ENCODE assay signal across 13 cellular contexts in genomic region chr17:80871341-80871740, GRCh38.
A peak's percentile ranks its signal among the peaks of the same experiment; 100 is the strongest.
DNase-seq lines count a peak whose midpoint lies in the region; ATAC-seq and TF ChIP-seq lines count a peak whose summit lies in the region.
"Had no signal": no experiment of that assay in that cellular context is flagged by ENCODE, and none has a peak within 500 bp of the region (broad histone marks: within the 10 kb centered on the region; RNA-seq: fewer than 3 reads in every experiment).

No MANE protein-coding gene starts in this region.

- CTCF ChIA-PET in activated CD4-positive, alpha-beta memory T cell treated with anti-CD3 and anti-CD28 coated beads, Interleukin-2, amount 10 ng/mL, durations not matched to agents 7 days and 5 days (lab: Charles Lee), result no interaction called here

- POLR2A ChIA-PET in activated CD4-positive, alpha-beta memory T cell treated with anti-CD3 and anti-CD28 coated beads, Interleukin-2, amount 10 ng/mL, durations not matched to agents 7 days and 5 days (lab: Charles Lee), result interaction anchor here (1.1 to 2.1 kb wide), 4 partner anchors 15 to 90 kb away, joined by 3 to 11 read pairs (median 4); no protein-coding TSS in a partner anchor

- H3K4me1 Mint-ChIP-seq in CD14-positive monocyte, result peaks cover 57% of the 10 kb centered on the region
- peaks cover 83% of the 10 kb centered on the region for H3K4me1 Mint-ChIP-seq in activated CD4-positive, alpha-beta memory T cell treated with anti-CD3 and anti-CD28 coated beads, Interleukin-2, amount 10 ng/mL, durations not matched to agents 7 days and 5 days

- H3K36me3 ChIP-seq in mesenchymal stem cell (ENCODE audit: control insufficient read depth in 1 of 2, insufficient read depth in 2 of 2, low read depth in 1 of 2, low read length in 2 of 2), result peaks cover 16 to 23% of the 10 kb centered on the region in 2 experiments
- H3K36me3 ChIP-seq: uterus had no signal

- H4K8ac ChIP-seq in mesenchymal stem cell (ENCODE audit: low read length), result peak overlapping the region; percentile 7

- peak overlapping the region; percentile 68 to 85 for H3K4me3 Mint-ChIP-seq in CD14-positive monocyte
- peak overlapping the region; percentile 27 for H3K4me3 Mint-ChIP-seq in activated CD4-positive, alpha-beta memory T cell treated with anti-CD3 and anti-CD28 coated beads, Interleukin-2, amount 10 ng/mL, durations not matched to agents 7 days and 5 days

- H3K4me1 ChIP-seq in mesenchymal stem cell (ENCODE audit: control insufficient read depth, insufficient read depth, low read depth, low read length), result peaks cover 11% of the 10 kb centered on the region
- H3K4me1 ChIP-seq: uterus had no signal

- no peak overlapping the region for H2AFZ ChIP-seq in mesenchymal stem cell (ENCODE audit: low read depth, low read length)

- peak overlapping the region in 4 of 7 donors; percentile 13 to 86 (median 78) for H3K27ac Mint-ChIP-seq in CD14-positive monocyte
- H3K27ac Mint-ChIP-seq in activated CD4-positive, alpha-beta memory T cell treated with anti-CD3 and anti-CD28 coated beads, Interleukin-2, amount 10 ng/mL, durations not matched to agents 7 days and 5 days, result peak overlapping the region; percentile 83

- no peak overlapping the region for H2BK12ac ChIP-seq in mesenchymal stem cell (ENCODE audit: low read length in 2 of 2)

- H3K27ac ChIP-seq in mesenchymal stem cell (ENCODE audit: low read length, poor library complexity, severe bottlenecking), result no peak overlapping the region
- H3K27ac ChIP-seq: SK-N-MC, uterus had no signal

- no peak overlapping the region for H3K18ac ChIP-seq in mesenchymal stem cell (ENCODE audit: low read depth in 1 of 2, low read length in 2 of 2)

- H3K27me3 Mint-ChIP-seq in CD14-positive monocyte (ENCODE audit: low read depth in 3 of 3), result peaks cover 2 to 15% (median 3%) of the 10 kb centered on the region in 3 donors
- no peaks in the 10 kb centered on the region for H3K27me3 Mint-ChIP-seq in activated CD4-positive, alpha-beta memory T cell treated with anti-CD3 and anti-CD28 coated beads, Interleukin-2, amount 10 ng/mL, durations not matched to agents 7 days and 5 days

- no peak for TF ChIP-seq CTCF in CD14-positive monocyte (IDR thresholded peaks at IDR 0.05)

- ATAC-seq in HG03460 (IDR thresholded peaks at IDR 0.05; ENCODE audit: unreplicated experiment) (no peak), HG03196 (IDR thresholded peaks at IDR 0.05; ENCODE audit: unreplicated experiment) (no peak), GM18858 (IDR thresholded peaks at IDR 0.05; ENCODE audit: unreplicated experiment) (no peak)
- ATAC-seq: K562 had no signal

- H3K4me3 ChIP-seq in Jurkat, Clone E6-1 (ENCODE audit: low read length), result peak overlapping the region; percentile 42
- H3K4me3 ChIP-seq in mesenchymal stem cell (ENCODE audit: insufficient read depth in 1 of 2, low read depth in 1 of 2, low read length in 2 of 2), result no peak overlapping the region
- H3K4me3 ChIP-seq: K562, SK-N-MC, uterus had no signal

- H3K9me3 Mint-ChIP-seq in CD14-positive monocyte, result no peaks in the 10 kb centered on the region
- no peaks in the 10 kb centered on the region for H3K9me3 Mint-ChIP-seq in activated CD4-positive, alpha-beta memory T cell treated with anti-CD3 and anti-CD28 coated beads, Interleukin-2, amount 10 ng/mL, durations not matched to agents 7 days and 5 days

- DNase-seq in CD14-positive monocyte (ENCODE audit: low spot score) (peak; percentile 52), mesenchymal stem cell (no peak), putamen (ENCODE audit: low spot score) (no peak)
- DNase-seq in Jurkat, Clone E6-1 (ENCODE audit: low read depth, low spot score), result peak; percentile 61
- DNase-seq in activated CD4-positive, alpha-beta memory T cell treated with anti-CD3 and anti-CD28 coated beads, Interleukin-2, amount 10 ng/mL, durations not matched to agents 7 days and 5 days, result peak; percentile 43
- DNase-seq: Calu3, NCI-H510A treated with DMSO at 0.1 percent for 48 hours, uterus had no signal

- WGBS in mesenchymal stem cell, result 97% methylated on average over 9 of the region's 12 CpGs

- intact Hi-C loops in CD14-positive monocyte (cut with micrococcal nuclease), result no loop called here

- H2BK15ac ChIP-seq in mesenchymal stem cell (ENCODE audit: low read depth, poor library complexity, severe bottlenecking), result no peak overlapping the region

- no peak overlapping the region for H3K14ac ChIP-seq in mesenchymal stem cell (ENCODE audit: low read length in 2 of 2)

- peaks cover 11 to 29% of the 10 kb centered on the region in 2 donors for H3K36me3 Mint-ChIP-seq in CD14-positive monocyte
- H3K36me3 Mint-ChIP-seq in activated CD4-positive, alpha-beta memory T cell treated with anti-CD3 and anti-CD28 coated beads, Interleukin-2, amount 10 ng/mL, durations not matched to agents 7 days and 5 days (ENCODE audit: low read depth), result peaks cover 56% of the 10 kb centered on the region

- H2BK5ac ChIP-seq in mesenchymal stem cell (ENCODE audit: low read depth, low read length, poor library complexity, severe bottlenecking), result no peak overlapping the region

- H3K9ac ChIP-seq in mesenchymal stem cell (ENCODE audit: low read length), result no peak overlapping the region

- H3K4me2 ChIP-seq in mesenchymal stem cell (ENCODE audit: low read length, poor library complexity, severe bottlenecking), result no peak overlapping the region

- H3K27me3 ChIP-seq in mesenchymal stem cell (ENCODE audit: control insufficient read depth in 1 of 2, insufficient read depth in 1 of 2, low read length in 2 of 2), result no peaks in the 10 kb centered on the region
- H3K27me3 ChIP-seq: uterus had no signal

- no peak overlapping the region for H3K23ac ChIP-seq in mesenchymal stem cell (ENCODE audit: low read length in 2 of 2)

- H3K4ac ChIP-seq in mesenchymal stem cell (ENCODE audit: low read depth in 1 of 2, low read length in 2 of 2), result no peak overlapping the region

- no peaks in the 10 kb centered on the region for H3K79me1 ChIP-seq in mesenchymal stem cell (replicated peaks; ENCODE audit: low read length, poor library complexity, severe bottlenecking)

- H2AK5ac ChIP-seq in mesenchymal stem cell (ENCODE audit: low read length, severe bottlenecking), result no peak overlapping the region

- no peaks in the 10 kb centered on the region for H3K9me3 ChIP-seq in mesenchymal stem cell (ENCODE audit: control insufficient read depth, low read length)
- H3K9me3 ChIP-seq: uterus had no signal

- H2BK120ac ChIP-seq in mesenchymal stem cell (ENCODE audit: low read depth, low read length), result no peak overlapping the region

- H4K91ac ChIP-seq in mesenchymal stem cell (ENCODE audit: low read length), result no peak overlapping the region

Comparison
In these comparisons a context has a peak if more than half of its experiments do, and no peak if none do; other contexts are left out.
1. DNase-seq: peak in CD14-positive monocyte (single experiment), Jurkat, Clone E6-1 (single experiment) and activated CD4-positive, alpha-beta memory T cell treated with anti-CD3 and anti-CD28 coated beads, Interleukin-2, amount 10 ng/mL, durations not matched to agents 7 days and 5 days (single experiment); none in mesenchymal stem cell (single experiment) and putamen (single experiment).